ENCODE assay signal across 17 cellular contexts in genomic region chr21:45029968-45030636, GRCh38. TPM values are rescaled to one million over a fixed set of nuclear protein-coding genes. Genes with fewer than 3 reads are reported as not detected.
A peak's percentile ranks its signal among the peaks of the same experiment; 100 is the strongest.
DNase-seq lines count a peak whose midpoint lies in the region; ATAC-seq and TF ChIP-seq lines count a peak whose summit lies in the region.
"Had no signal": no experiment of that assay in that cellular context is flagged by ENCODE, and none has a peak within 500 bp of the region (broad histone marks: within the 10 kb centered on the region; RNA-seq: fewer than 3 reads in every experiment).

No MANE protein-coding gene starts in this region.

- peaks cover 2% of the 10 kb centered on the region for H3K9me3 Mint-ChIP-seq in nephron
- H3K9me3 Mint-ChIP-seq in type B pancreatic cell, result peaks cover 1% of the 10 kb centered on the region

- H3K4me3 Mint-ChIP-seq in nephron (no peak overlapping the region), type B pancreatic cell (peak overlapping the region; percentile 34)
- H3K4me3 Mint-ChIP-seq: naive thymus-derived CD4-positive, alpha-beta T cell had no signal

- H2AFZ ChIP-seq in MM.1S (ENCODE audit: low read length), result no peak overlapping the region

- H3F3A ChIP-seq in MM.1S (ENCODE audit: insufficient read depth, low read length), result no peaks in the 10 kb centered on the region

- peaks cover 58% of the 10 kb centered on the region for H3K4me1 ChIP-seq in left ventricle myocardium inferior
- peaks cover 8 to 9% of the 10 kb centered on the region in 2 donors for H3K4me1 ChIP-seq in esophagus (ENCODE audit: control insufficient read depth in 2 of 2, insufficient read depth in 2 of 2, low read length in 1 of 2)
- no peaks in the 10 kb centered on the region for H3K4me1 ChIP-seq in MM.1S (ENCODE audit: low read length)

- H3K36me3 Mint-ChIP-seq in nephron (ENCODE audit: low read depth) (no peaks in the 10 kb centered on the region), type B pancreatic cell (no peaks in the 10 kb centered on the region)
- H3K36me3 Mint-ChIP-seq: naive thymus-derived CD4-positive, alpha-beta T cell had no signal

- 65 to 77% methylated on average over 24 of the region's 24 CpGs for WGBS in esophagus, 2 donors

- H3K27me3 Mint-ChIP-seq in nephron (ENCODE audit: low read depth) (peaks cover 48% of the 10 kb centered on the region), type B pancreatic cell (peaks cover 16% of the 10 kb centered on the region)

- H3K36me3 ChIP-seq in left ventricle myocardium inferior, result no peaks in the 10 kb centered on the region
- no peaks in the 10 kb centered on the region for H3K36me3 ChIP-seq in esophagus (ENCODE audit: control insufficient read depth in 2 of 2, insufficient read depth in 2 of 2, low read length in 1 of 2)
- H3K36me3 ChIP-seq in MM.1S (replicated peaks; ENCODE audit: insufficient read depth, low read length), result no peaks in the 10 kb centered on the region

- peak overlapping the region; percentile 54 to 70 (median 55) for H3K27ac Mint-ChIP-seq in nephron
- H3K27ac Mint-ChIP-seq in type B pancreatic cell, result no peak overlapping the region
- H3K27ac Mint-ChIP-seq: naive thymus-derived CD4-positive, alpha-beta T cell had no signal

- DNase-seq in left ventricle myocardium inferior, result no peak
- no peak for DNase-seq in left cardiac atrium
- no peak for DNase-seq in type B pancreatic cell (ENCODE audit: extremely low spot score, unreplicated experiment)
- no peak for DNase-seq in H4 (ENCODE audit: low spot score)
- no peak for DNase-seq in NOMO-1 treated with DMSO at 0.1 percent for 48 hours (lab: John Stamatoyannopoulos, UW; ENCODE audit: unreplicated experiment)
- no peak for DNase-seq in MM.1S
- DNase-seq: ACHN; activated effector memory CD4-positive, alpha-beta T cell treated with anti-CD3 and anti-CD28 coated beads, Interleukin-2, amount 50 U/mL, for 16 hours; effector CD4-positive, alpha-beta T cell; foreskin melanocyte; naive thymus-derived CD4-positive, alpha-beta T cell; NCI-H2029; stimulated activated CD4-positive, alpha-beta T cell treated with anti-CD3 and anti-CD28 coated beads, Interleukin-12 subunit alpha, Interleukin-12 subunit beta, amount 100 ng/mL, for 4 hours; substantia nigra had no signal

- no peak overlapping the region for H3K4me2 ChIP-seq in MM.1S (ENCODE audit: low read depth, low read length)

- peaks cover 51% of the 10 kb centered on the region for H3K4me1 Mint-ChIP-seq in nephron
- peaks cover 38% of the 10 kb centered on the region for H3K4me1 Mint-ChIP-seq in type B pancreatic cell (ENCODE audit: unreplicated experiment)

- H3K9me3 ChIP-seq in left ventricle myocardium inferior (replicated peaks) (no peaks in the 10 kb centered on the region), esophagus (ENCODE audit: control insufficient read depth in 2 of 2, insufficient read depth in 1 of 2, low read depth in 1 of 2, low read length in 1 of 2) (no peaks in the 10 kb centered on the region), MM.1S (replicated peaks; ENCODE audit: insufficient read depth, low read length) (no peaks in the 10 kb centered on the region)

- H3K27me3 ChIP-seq in left ventricle myocardium inferior (ENCODE audit: low read depth), result no peaks in the 10 kb centered on the region
- H3K27me3 ChIP-seq in esophagus (ENCODE audit: control insufficient read depth in 1 of 2, insufficient read depth in 2 of 2, low read length in 2 of 2), result no peaks in the 10 kb centered on the region
- peaks cover 94% of the 10 kb centered on the region for H3K27me3 ChIP-seq in MM.1S (replicated peaks; ENCODE audit: insufficient read depth, low read length)

- intact Hi-C loops in left ventricle myocardium inferior (cut with micrococcal nuclease), result no loop called here
- intact Hi-C loops in left cardiac atrium (cut with DNase I), result no loop called here

- H3K4me3 ChIP-seq in left ventricle myocardium inferior, result no peak overlapping the region
- no peak overlapping the region for H3K4me3 ChIP-seq in esophagus (ENCODE audit: low read depth in 1 of 2, low read length in 2 of 2)
- H3K4me3 ChIP-seq in MM.1S (ENCODE audit: low read length), result no peak overlapping the region

- H3K9ac ChIP-seq in MM.1S (ENCODE audit: low read length), result no peak overlapping the region

- TF ChIP-seq CTCF in left ventricle myocardium inferior (IDR thresholded peaks at IDR 0.05; ENCODE audit: borderline replicate concordance), result no peak
- TF ChIP-seq CTCF in nephron (IDR thresholded peaks at IDR 0.05; ENCODE audit: unreplicated experiment in 3 of 3), result no peak
- TF ChIP-seq CTCF in type B pancreatic cell (conservative IDR thresholded peaks at IDR 0.05), result no peak
- TF ChIP-seq CTCF in MM.1S (IDR thresholded peaks at IDR 0.05; ENCODE audit: low read length), result no peak

- no peaks in the 10 kb centered on the region for H4K20me1 ChIP-seq in MM.1S (ENCODE audit: insufficient read depth, low read length)

- no peaks in the 10 kb centered on the region for H3K9me2 ChIP-seq in MM.1S (replicated peaks; ENCODE audit: insufficient read depth, low read length)

- H3K27ac ChIP-seq in left ventricle myocardium inferior (replicated peaks), result peak overlapping the region; percentile 27
- H3K27ac ChIP-seq in esophagus (ENCODE audit: low read depth in 2 of 2, low read length in 1 of 2), result peak overlapping the region; percentile 1 to 3
- H3K27ac ChIP-seq in MM.1S (ENCODE audit: low read length), result no peak overlapping the region
- H3K27ac ChIP-seq: VCaP had no signal

- no peaks in the 10 kb centered on the region for H3K79me2 ChIP-seq in MM.1S (ENCODE audit: low read length)

- ATAC-seq in left cardiac atrium, result no peak
- ATAC-seq: naive thymus-derived CD4-positive, alpha-beta T cell had no signal

RNA-seq across cellular contexts. Expression of gene ADARB1, which starts 44.3 kb away (rescaled TPM):
- 15.5 TPM for total RNA-seq in left ventricle myocardium inferior
- total RNA-seq in left cardiac atrium, result 10 to 100 TPM; 20.6 to 21.7 TPM
- 1 to 10 TPM; 4.7 to 7.9 TPM for polyA plus RNA-seq in esophagus
- 20.7 and 20.9 TPM in 2 replicates for total RNA-seq in type B pancreatic cell (ENCODE audit: low replicate concordance)
- total RNA-seq in H4 (2014; rRNA removed; shearing (Covaris generic)), result 5.5 and 10.2 TPM in 2 replicates
